In the genomic region with DNA sequence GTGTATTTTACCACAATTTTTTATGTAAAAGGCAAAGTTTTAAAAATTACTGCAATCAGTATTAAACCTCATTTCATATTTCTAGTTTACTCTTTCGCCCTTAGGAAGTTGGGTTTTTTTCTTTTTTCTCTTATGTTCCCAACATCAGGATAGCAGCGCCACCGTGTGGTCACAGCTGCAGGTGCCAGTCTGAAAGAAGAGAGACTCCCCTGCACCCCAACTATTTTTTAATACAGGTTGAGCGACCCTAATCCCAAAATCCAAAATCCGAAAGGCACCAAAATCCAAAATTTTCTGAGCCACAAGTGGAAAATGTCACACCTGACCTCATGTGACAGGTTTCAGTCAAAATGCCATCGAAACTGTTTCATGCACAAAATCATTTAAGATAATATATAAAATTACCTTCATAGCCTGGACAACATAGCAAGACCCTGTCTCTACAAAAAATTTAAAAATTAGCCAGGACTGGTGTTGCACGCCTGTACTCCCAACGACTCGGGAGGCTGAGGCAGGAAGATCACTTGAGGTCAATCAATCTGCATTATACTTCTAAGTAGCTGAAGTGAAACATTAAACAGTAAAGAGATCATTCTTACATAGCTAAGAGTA, we compare ENCODE assay signal across 1 cellular context.
TF ChIP-seq lines count a peak whose summit lies in the region.

No MANE protein-coding gene starts in this region.

TF ChIP-seq in endothelial cell of umbilical vein, 7 proteins besides CTCF, POLR2A, EP300 and RAD21:
- TF ChIP-seq EZH2 (IDR thresholded peaks at IDR 0.05; ENCODE audit: borderline replicate concordance, low read depth, low read length, severe bottlenecking), result no peak
- TF ChIP-seq, protein P1, sequence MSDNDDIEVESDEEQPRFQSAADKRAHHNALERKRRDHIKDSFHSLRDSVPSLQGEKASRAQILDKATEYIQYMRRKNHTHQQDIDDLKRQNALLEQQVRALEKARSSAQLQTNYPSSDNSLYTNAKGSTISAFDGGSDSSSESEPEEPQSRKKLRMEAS (IDR thresholded peaks at IDR 0.05; ENCODE audit: insufficient read depth, insufficient read length), result no peak
- no peak for TF ChIP-seq FOS (IDR thresholded peaks at IDR 0.05; ENCODE audit: borderline replicate concordance, insufficient read depth, low read length)
- no peak for TF ChIP-seq MYC (IDR thresholded peaks at IDR 0.05; ENCODE audit: low read depth, low read length)
- no peak for TF ChIP-seq JUN (IDR thresholded peaks at IDR 0.05; ENCODE audit: borderline replicate concordance, insufficient read depth, insufficient read length, low read depth)
- no peak for TF ChIP-seq POLR2AphosphoS5 (IDR thresholded peaks at IDR 0.05; ENCODE audit: insufficient read depth, low read depth, low read length)
- TF ChIP-seq GATA2 (IDR thresholded peaks at IDR 0.05; ENCODE audit: insufficient read depth, insufficient read length, low read depth, low read length), result no peak
